In genomic region chr3:27591811-27592210, GRCh38 we compare ENCODE assay signal across 8 cellular contexts.
DNase-seq lines count a peak whose midpoint lies in the region; ATAC-seq and TF ChIP-seq lines count a peak whose summit lies in the region.

No MANE protein-coding gene starts in this region.

- H3K4me1 Mint-ChIP-seq in MCF 10A (ENCODE audit: insufficient read depth, unreplicated experiment), result peaks cover 24% of the 10 kb centered on the region
- peaks cover 7% of the 10 kb centered on the region for H3K4me1 Mint-ChIP-seq in Caco-2 (ENCODE audit: low read depth, unreplicated experiment)

- H3K4me1 ChIP-seq in psoas muscle, result peaks cover 12% of the 10 kb centered on the region
- 0 out of 2 replicates have a peak, but pooled peaks cover 4% of the 10 kb centered on the region for H3K4me1 ChIP-seq in Caco-2

- H3K4me3 ChIP-seq in psoas muscle (no peak overlapping the region), Caco-2 (ENCODE audit: low read depth, low read length) (no peak overlapping the region)

- no TSS peak for BruUV-seq in MCF 10A (replicated peaks; lab: Mats Ljungman, UMichigan)
- BruUV-seq in Caco-2 (replicated peaks; lab: Mats Ljungman, UMichigan), result no TSS peak

- no peaks in the 10 kb centered on the region for H3K9me3 ChIP-seq in psoas muscle
- H3K9me3 ChIP-seq in Caco-2, result no peaks in the 10 kb centered on the region

- peak overlapping the region; percentile 56 for H3K27ac ChIP-seq in psoas muscle

- POLR2A ChIA-PET in MCF 10A (lab: Yijun Ruan, JAX) (interaction anchor here (1.0 to 2.3 kb wide), 5 partner anchors 11 to 109 kb away, joined by 4 to 14 read pairs (median 5); partner anchors contain the start of gene SLC4A7), Caco-2 (lab: Charles Lee) (no interaction called here)

- CTCF ChIA-PET in MCF 10A (lab: Yijun Ruan, JAX) (interaction anchor here (0.6 to 1.0 kb wide), 2 partner anchors 84 to 89 kb away, joined by 3 read pairs; no protein-coding TSS in a partner anchor), Caco-2 (lab: Charles Lee) (no interaction called here)

- H3K9me3 Mint-ChIP-seq in MCF 10A (ENCODE audit: unreplicated experiment), result no peaks in the 10 kb centered on the region
- no peaks in the 10 kb centered on the region for H3K9me3 Mint-ChIP-seq in Caco-2 (ENCODE audit: unreplicated experiment)

- H3K27me3 ChIP-seq in psoas muscle (ENCODE audit: insufficient read depth in 3 of 3, low read length in 2 of 3) (no peaks in the 10 kb centered on the region), Caco-2 (replicated peaks; ENCODE audit: control insufficient read depth, insufficient read depth, low read length) (no peaks in the 10 kb centered on the region)

- 53 to 67% (median 58%) methylated on average over 4 of the region's 4 CpGs for WGBS in psoas muscle, 3 donors

- intact Hi-C loops in MCF 10A (cut with micrococcal nuclease), result no loop called here
- intact Hi-C loops in psoas muscle (cut with DNase I), result no loop called here
- intact Hi-C loops in Caco-2 (cut with micrococcal nuclease; ENCODE audit: unreplicated experiment), result no loop called here

- ATAC-seq in GM18867 (IDR thresholded peaks at IDR 0.05; ENCODE audit: unreplicated experiment), result peak; percentile 74
- ATAC-seq in HG03103 (IDR thresholded peaks at IDR 0.05; ENCODE audit: low read depth, unreplicated experiment), result peak; percentile 45
- no peak for ATAC-seq in psoas muscle
- ATAC-seq in HG02678 (IDR thresholded peaks at IDR 0.05; ENCODE audit: unreplicated experiment), result no peak

- DNase-seq in MCF 10A (ENCODE audit: unreplicated experiment) (no peak), psoas muscle (no peak), Caco-2 (no peak), SKM-1 (lab: John Stamatoyannopoulos, UW; ENCODE audit: unreplicated experiment) (no peak)
- DNase-seq in activated CD8-positive, alpha-beta memory T cell treated with anti-CD3 and anti-CD28 coated beads, Interleukin-2, amount 50 U/mL, for 48 hours, result no peak

- TF ChIP-seq CTCF in MCF 10A (IDR thresholded peaks at IDR 0.05; ENCODE audit: unreplicated experiment), result no peak
- no peak for TF ChIP-seq CTCF in psoas muscle (IDR thresholded peaks at IDR 0.05)
- TF ChIP-seq CTCF in Caco-2 (IDR thresholded peaks at IDR 0.05; ENCODE audit: insufficient read depth in 1 of 2, low read depth in 1 of 2, low read length in 1 of 2, severe bottlenecking in 1 of 2, unreplicated experiment in 1 of 2), result no peak

- H3K36me3 Mint-ChIP-seq in MCF 10A (ENCODE audit: insufficient read depth, unreplicated experiment) (no peaks in the 10 kb centered on the region), Caco-2 (ENCODE audit: insufficient read depth, unreplicated experiment) (no peaks in the 10 kb centered on the region)

- no peaks in the 10 kb centered on the region for H3K27me3 Mint-ChIP-seq in MCF 10A (ENCODE audit: insufficient read depth, unreplicated experiment)
- H3K27me3 Mint-ChIP-seq in Caco-2 (ENCODE audit: insufficient read depth, unreplicated experiment), result peaks cover 3% of the 10 kb centered on the region

- H3K4me3 Mint-ChIP-seq in MCF 10A (ENCODE audit: unreplicated experiment) (no peak overlapping the region), Caco-2 (ENCODE audit: unreplicated experiment) (no peak overlapping the region)

- H3K36me3 ChIP-seq in psoas muscle (ENCODE audit: insufficient read depth in 1 of 2, low read depth in 1 of 2) (no peaks in the 10 kb centered on the region), Caco-2 (ENCODE audit: control insufficient read depth, insufficient read depth, low read length) (no peaks in the 10 kb centered on the region)

- peak overlapping the region; percentile 1 for H3K27ac Mint-ChIP-seq in MCF 10A (ENCODE audit: low read depth, unreplicated experiment)
- H3K27ac Mint-ChIP-seq in Caco-2 (ENCODE audit: unreplicated experiment), result no peak overlapping the region

Comparison
In these comparisons a context has a peak if more than half of its experiments do, and no peak if none do; other contexts are left out.
1. ATAC-seq: peak in GM18867 (single experiment) and HG03103 (single experiment); none in psoas muscle (0 of 4) and HG02678 (single experiment).